1 cellular context compared by ENCODE assay signal in genomic region chr7:121456015-121456414, GRCh38.
TF ChIP-seq lines count a peak whose summit lies in the region.

No MANE protein-coding gene starts in this region.

TF ChIP-seq in GM23338, 12 proteins besides CTCF, POLR2A, EP300 and RAD21 (continued from another document):
- TF ChIP-seq ZNF462 (CRISPR knock-in tag; IDR thresholded peaks at IDR 0.05) (no peak), EZH2phosphoT487 (IDR thresholded peaks at IDR 0.05; ENCODE audit: unreplicated experiment) (no peak), ETS1 (IDR thresholded peaks at IDR 0.05) (no peak), CREB1 (CRISPR knock-in tag; IDR thresholded peaks at IDR 0.05; ENCODE audit: low read depth) (no peak), JUNB (IDR thresholded peaks at IDR 0.05; ENCODE audit: unreplicated experiment) (no peak), EZH2 (IDR thresholded peaks at IDR 0.05; ENCODE audit: low read depth, unreplicated experiment) (no peak), REST (IDR thresholded peaks at IDR 0.05; ENCODE audit: unreplicated experiment) (no peak)
